ENCODE assay signal across 27 cellular contexts in the genomic region with DNA sequence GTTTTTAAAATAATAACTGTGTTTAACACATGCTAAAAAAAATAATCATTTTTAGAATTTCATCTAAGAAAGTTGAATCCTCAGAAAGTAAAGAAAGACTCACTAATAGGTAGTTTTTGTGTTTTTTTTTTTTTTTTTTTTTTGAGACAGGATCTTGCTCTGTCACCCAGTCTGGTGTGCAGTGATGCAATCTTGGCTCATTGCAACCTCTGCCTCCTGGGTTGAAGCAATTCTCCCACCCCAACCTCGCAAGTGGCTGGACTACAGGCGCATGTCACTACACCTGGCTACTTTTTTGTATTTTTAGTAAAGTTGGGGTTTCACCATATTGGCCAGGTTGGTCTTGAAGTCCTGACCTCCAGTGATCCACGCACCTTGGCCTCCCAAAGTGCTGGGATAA. TPM values are rescaled to one million over a fixed set of nuclear protein-coding genes. Genes with fewer than 3 reads are reported as not detected.
DNase-seq lines count a peak whose midpoint lies in the region; TF ChIP-seq lines count a peak whose summit lies in the region.
"Had no signal": no experiment of that assay in that cellular context is flagged by ENCODE, and none has a peak within 500 bp of the region (broad histone marks: within the 10 kb centered on the region; RNA-seq: fewer than 3 reads in every experiment).

No MANE protein-coding gene starts in this region.

- no peaks in the 10 kb centered on the region for H3K9me2 ChIP-seq in Loucy (replicated peaks; ENCODE audit: low read depth, low read length)

- H3K4me1 Mint-ChIP-seq in CD14-positive monocyte (peaks cover 22% of the 10 kb centered on the region), nephron progenitor cell (peaks cover 8% of the 10 kb centered on the region)

- peak overlapping the region; percentile 20 for H3K4me3 ChIP-seq in Loucy (ENCODE audit: low read length, poor library complexity, severe bottlenecking)
- H3K4me3 ChIP-seq in epithelial cell of esophagus (ENCODE audit: low read length) = no peak overlapping the region
- H3K4me3 ChIP-seq in liver (ENCODE audit: low read depth in 1 of 3, low read length in 3 of 3) = no peak overlapping the region
- H3K4me3 ChIP-seq: heart left ventricle, pancreas, Peyer's patch, vagina had no signal

- H3F3A ChIP-seq in Loucy (ENCODE audit: low read depth) = no peaks in the 10 kb centered on the region

- peaks cover 27% of the 10 kb centered on the region for H4K20me1 ChIP-seq in Loucy (ENCODE audit: insufficient read depth, low read length, poor library complexity, severe bottlenecking)

- intact Hi-C loops in CD14-positive monocyte (cut with micrococcal nuclease) = no loop called here

- POLR2A ChIA-PET in RWPE1 (lab: Yijun Ruan, JAX; ENCODE audit: low non-redundant PET) = no interaction called here

- H3K79me2 ChIP-seq in Loucy (ENCODE audit: insufficient read depth, low read length) = peaks cover 91% of the 10 kb centered on the region

- 55% methylated on average over 3 of the region's 3 CpGs for WGBS in liver

- no peak overlapping the region for H2AFZ ChIP-seq in Loucy (ENCODE audit: low read length)

- peak in 1 of 2 donors; percentile 39 for TF ChIP-seq RAD21 in liver (IDR thresholded peaks at IDR 0.05)

- H3K9ac ChIP-seq in Loucy (ENCODE audit: low read depth, low read length, poor library complexity, severe bottlenecking) = no peak overlapping the region
- no peak overlapping the region for H3K9ac ChIP-seq in liver (ENCODE audit: low read depth in 1 of 2, low read length in 2 of 2)

- peaks cover 24 to 50% of the 10 kb centered on the region in 2 donors for H3K36me3 Mint-ChIP-seq in CD14-positive monocyte
- H3K36me3 Mint-ChIP-seq in nephron progenitor cell (ENCODE audit: low read depth) = peaks cover 78% of the 10 kb centered on the region
- H3K36me3 Mint-ChIP-seq: stimulated activated naive B cell treated with anti-CD40 and anti-IgM and Interleukin-4, amounts not matched to agents 10 μg/mL and 1 μg/mL and 100 μg/mL, for 72 hours had no signal

- peaks cover 62% of the 10 kb centered on the region for H3K4me1 ChIP-seq in Loucy (ENCODE audit: insufficient read depth, low read length, poor library complexity, severe bottlenecking)
- H3K4me1 ChIP-seq in liver (ENCODE audit: control insufficient read depth in 4 of 4, insufficient read depth in 4 of 4, low read length in 3 of 4) = peaks cover 0 to 16% (median 8%) of the 10 kb centered on the region in 4 donors
- H3K4me1 ChIP-seq: pancreas, Peyer's patch, vagina had no signal

- H3K27ac ChIP-seq in liver (ENCODE audit: low read depth in 1 of 2, low read length in 2 of 2) (peak overlapping the region; percentile 34 to 55), RWPE1 (no peak overlapping the region)
- H3K27ac ChIP-seq: heart left ventricle, pancreas, Peyer's patch, vagina had no signal

- H3K27me3 Mint-ChIP-seq in CD14-positive monocyte (ENCODE audit: low read depth in 3 of 3) (peaks cover 0 to 1% (median 0%) of the 10 kb centered on the region in 3 donors), nephron progenitor cell (ENCODE audit: low read depth, poor library complexity) (no peaks in the 10 kb centered on the region)
- H3K27me3 Mint-ChIP-seq: CD4-positive, alpha-beta T cell; stimulated activated naive B cell treated with anti-CD40 and anti-IgM and Interleukin-4, amounts not matched to agents 10 μg/mL and 1 μg/mL and 100 μg/mL, for 72 hours had no signal

- H3K4me3 Mint-ChIP-seq in CD14-positive monocyte (no peak overlapping the region), nephron progenitor cell (no peak overlapping the region)
- H3K4me3 Mint-ChIP-seq: CD4-positive, alpha-beta T cell; stimulated activated naive B cell treated with anti-CD40 and anti-IgM and Interleukin-4, amounts not matched to agents 10 μg/mL and 1 μg/mL and 100 μg/mL, for 72 hours had no signal

- H3K27ac Mint-ChIP-seq in CD14-positive monocyte (peak overlapping the region in 4 of 7 donors; percentile 20 to 66 (median 38)), nephron progenitor cell (no peak overlapping the region)
- H3K27ac Mint-ChIP-seq: CD4-positive, alpha-beta T cell; stimulated activated naive B cell treated with anti-CD40 and anti-IgM and Interleukin-4, amounts not matched to agents 10 μg/mL and 1 μg/mL and 100 μg/mL, for 72 hours had no signal

- H3K27me3 ChIP-seq in Loucy (ENCODE audit: insufficient read depth, low read length, poor library complexity, severe bottlenecking) = no peaks in the 10 kb centered on the region
- H3K27me3 ChIP-seq in liver (ENCODE audit: control insufficient read depth in 4 of 4, insufficient read depth in 4 of 4, low read length in 3 of 4) = no peaks in the 10 kb centered on the region
- H3K27me3 ChIP-seq: heart left ventricle, pancreas, Peyer's patch, vagina had no signal

- no peaks in the 10 kb centered on the region for H3K9me3 Mint-ChIP-seq in CD14-positive monocyte
- H3K9me3 Mint-ChIP-seq in nephron progenitor cell = no peaks in the 10 kb centered on the region
- H3K9me3 Mint-ChIP-seq: CD4-positive, alpha-beta T cell; stimulated activated naive B cell treated with anti-CD40 and anti-IgM and Interleukin-4, amounts not matched to agents 10 μg/mL and 1 μg/mL and 100 μg/mL, for 72 hours had no signal

- H3K36me3 ChIP-seq in Loucy (ENCODE audit: insufficient read depth, low read length) (peaks cover 77% of the 10 kb centered on the region), liver (ENCODE audit: control insufficient read depth in 4 of 4, insufficient read depth in 3 of 4, low read depth in 1 of 4, low read length in 3 of 4) (no peaks in the 10 kb centered on the region)
- H3K36me3 ChIP-seq: pancreas, Peyer's patch, vagina had no signal

- peak overlapping the region; percentile 94 for H3K4me2 ChIP-seq in Loucy (ENCODE audit: low read depth, low read length, poor library complexity, severe bottlenecking)

- DNase-seq in CD14-positive monocyte (ENCODE audit: low spot score) (peak; percentile 77), epithelial cell of esophagus (ENCODE audit: low read depth) (peak; percentile 44), foreskin melanocyte (no peak), RWPE1 (ENCODE audit: low spot score) (no peak), nephron progenitor cell (no peak), D341Med (ENCODE audit: low spot score) (no peak)
- DNase-seq: activated CD4-positive, alpha-beta T cell treated with anti-CD3 and anti-CD28 coated beads for 4 hours; activated naive CD4-positive, alpha-beta T cell treated with Interleukin-2 at 50 U/mL for 16 hours; activated T-cell treated with anti-CD3 and anti-CD28 coated beads, Interleukin-2, amount 50 U/mL, for 48 hours; amygdala; CD4-positive, alpha-beta T cell; heart left ventricle; left colon; NCI-H146; NCI-H446 treated with DMSO at 0.1 percent for 48 hours; pancreas; Peyer's patch; right cardiac atrium; stimulated activated CD4-positive, alpha-beta T cell treated with anti-CD3 and anti-CD28 coated beads, Interleukin-12 subunit alpha, Interleukin-12 subunit beta, amount 100 ng/mL, for 4 hours; stimulated activated CD4-positive, alpha-beta T cell treated with anti-CD3 and anti-CD28 coated beads, Interleukin-4, amount 100 ng/mL, for 24 hours; stimulated activated naive B cell treated with anti-CD40 and anti-IgM and Interleukin-4, amounts not matched to agents 10 μg/mL and 1 μg/mL and 100 μg/mL, for 72 hours had no signal

- no peaks in the 10 kb centered on the region for H3K9me3 ChIP-seq in Loucy (ENCODE audit: insufficient read depth, low read depth, low read length)
- H3K9me3 ChIP-seq in liver (ENCODE audit: control insufficient read depth in 4 of 4, low read length in 3 of 4) = no peaks in the 10 kb centered on the region
- H3K9me3 ChIP-seq: heart left ventricle, pancreas, Peyer's patch, vagina had no signal

- TF ChIP-seq CTCF in CD14-positive monocyte (IDR thresholded peaks at IDR 0.05) (no peak), Loucy (conservative IDR thresholded peaks at IDR 0.05; ENCODE audit: low read length) (no peak), epithelial cell of esophagus (IDR thresholded peaks at IDR 0.05; ENCODE audit: insufficient read depth, low read depth, low read length, missing control alignments) (no peak), liver (IDR thresholded peaks at IDR 0.05; ENCODE audit: low read depth, low read length, missing input control) (no peak), RWPE1 (conservative IDR thresholded peaks at IDR 0.05; ENCODE audit: low read depth) (no peak), nephron progenitor cell (IDR thresholded peaks at IDR 0.05) (no peak)

- CTCF ChIA-PET in RWPE1 (lab: Yijun Ruan, JAX) = no interaction called here

TF ChIP-seq in liver, 16 proteins besides CTCF, POLR2A, EP300 and RAD21 (continues in another document):
- peak; percentile 52 for TF ChIP-seq SP1 (IDR thresholded peaks at IDR 0.05)
- no peak for TF ChIP-seq FOXA1 (IDR thresholded peaks at IDR 0.05)
- TF ChIP-seq, protein P1, sequence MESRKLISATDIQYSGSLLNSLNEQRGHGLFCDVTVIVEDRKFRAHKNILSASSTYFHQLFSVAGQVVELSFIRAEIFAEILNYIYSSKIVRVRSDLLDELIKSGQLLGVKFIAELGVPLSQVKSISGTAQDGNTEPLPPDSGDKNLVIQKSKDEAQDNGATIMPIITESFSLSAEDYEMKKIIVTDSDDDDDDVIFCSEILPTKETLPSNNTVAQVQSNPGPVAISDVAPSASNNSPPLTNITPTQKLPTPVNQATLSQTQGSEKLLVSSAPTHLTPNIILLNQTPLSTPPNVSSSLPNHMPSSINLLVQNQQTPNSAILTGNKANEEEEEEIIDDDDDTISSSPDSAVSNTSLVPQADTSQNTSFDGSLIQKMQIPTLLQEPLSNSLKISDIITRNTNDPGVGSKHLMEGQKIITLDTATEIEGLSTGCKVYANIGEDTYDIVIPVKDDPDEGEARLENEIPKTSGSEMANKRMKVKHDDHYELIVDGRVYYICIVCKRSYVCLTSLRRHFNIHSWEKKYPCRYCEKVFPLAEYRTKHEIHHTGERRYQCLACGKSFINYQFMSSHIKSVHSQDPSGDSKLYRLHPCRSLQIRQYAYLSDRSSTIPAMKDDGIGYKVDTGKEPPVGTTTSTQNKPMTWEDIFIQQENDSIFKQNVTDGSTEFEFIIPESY (IDR thresholded peaks at IDR 0.05) = no peak
- TF ChIP-seq TAF1 (conservative IDR thresholded peaks at IDR 0.05) = no peak
- peak; percentile 58 to 59 for TF ChIP-seq HNF4A (conservative IDR thresholded peaks at IDR 0.05)
- TF ChIP-seq FOXA2 (IDR thresholded peaks at IDR 0.05) = no peak
- TF ChIP-seq NR2F2 (IDR thresholded peaks at IDR 0.05) = no peak

RNA-seq across cellular contexts. Expression of a gene that starts 7.1 kb away (rescaled TPM):
- polyA plus RNA-seq in CD14-positive monocyte (under 1 TPM; 0.04 to 0.24 TPM), liver (under 1 TPM; 0.19 to 0.91 TPM)
- 10 to 100 TPM in 1 of 2 donors, not detected in 1; 15.9 TPM for total RNA-seq in liver
- total RNA-seq: mesenteric fat pad had no signal
- polyA plus RNA-seq: right cardiac atrium had no signal

RNA-seq across cellular contexts. Expression of a gene that starts 27.0 kb away (rescaled TPM):
- polyA plus RNA-seq in CD14-positive monocyte (under 1 TPM in 1 of 2 donors, not detected in 1; 0.26 TPM), liver (not detected)
- total RNA-seq in liver = under 1 TPM in 1 of 2 donors, not detected in 1; 0.05 TPM
- total RNA-seq: CD4-positive, alpha-beta T cell; mesenteric fat pad; Peyer's patch; right cardiac atrium; temporal lobe had no signal
- polyA plus RNA-seq: heart left ventricle, right cardiac atrium had no signal

RNA-seq across cellular contexts. Expression of a gene that starts 36.4 kb away (rescaled TPM):
- polyA plus RNA-seq in CD14-positive monocyte (not detected), liver (not detected)
- total RNA-seq in liver = 1 to 10 TPM in 1 of 2 donors, not detected in 1; 1.2 TPM
- total RNA-seq: CD4-positive, alpha-beta T cell; left colon; M059J; mesenteric fat pad; right cardiac atrium; temporal lobe; vagina had no signal
- polyA plus RNA-seq: heart left ventricle, pancreas, right cardiac atrium had no signal

Comparison
In these comparisons a context has a peak if more than half of its experiments do, and no peak if none do; other contexts are left out.
1. DNase-seq: peak in CD14-positive monocyte (single experiment) and epithelial cell of esophagus (single experiment); none in foreskin melanocyte (single experiment), RWPE1 (single experiment), nephron progenitor cell (single experiment) and D341Med (single experiment).